In the genomic region with DNA sequence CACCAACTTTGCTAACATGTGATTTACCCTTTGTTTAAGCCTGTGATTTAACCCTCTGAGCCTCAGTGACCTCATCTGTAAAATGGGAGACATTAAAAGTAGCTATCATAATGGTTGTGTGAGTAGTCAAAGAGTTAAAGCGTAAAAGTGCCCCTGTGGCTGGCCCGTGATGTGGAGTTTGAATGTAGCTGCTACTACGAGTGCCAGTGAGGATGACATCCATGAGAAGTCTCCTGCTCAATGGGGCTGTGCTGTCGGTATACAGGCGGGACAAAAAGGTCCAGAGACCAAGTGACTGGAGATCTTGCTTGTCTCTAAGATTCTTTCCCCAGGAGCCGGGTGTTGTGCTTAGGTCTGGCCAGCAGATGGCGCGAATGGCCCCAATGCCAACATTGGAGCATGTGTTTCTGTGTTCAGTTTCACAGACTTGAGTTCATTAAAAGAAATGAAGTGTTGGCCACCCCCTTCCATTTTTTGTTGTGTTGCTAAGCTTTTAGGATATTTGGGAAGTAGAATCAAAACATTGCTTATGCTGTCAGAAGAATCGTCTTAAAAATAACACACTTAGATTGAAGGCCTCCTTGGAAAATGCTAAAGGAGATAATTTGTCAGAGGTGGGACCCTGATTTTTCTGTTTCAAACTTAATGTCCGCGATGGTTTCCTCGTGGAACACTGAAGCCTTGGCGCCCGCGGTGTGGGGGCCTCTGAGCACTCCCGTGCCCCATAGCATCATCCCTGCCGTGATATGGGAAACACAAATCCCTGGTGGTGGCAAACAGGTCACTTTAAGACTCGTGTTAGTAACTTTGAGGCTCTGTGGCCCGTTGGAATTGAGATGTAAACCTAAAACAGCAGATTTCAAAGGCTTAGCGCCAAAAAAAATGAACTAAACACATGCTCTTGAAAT, we compare ENCODE assay signal across 8 cellular contexts. TPM values are rescaled to one million over a fixed set of nuclear protein-coding genes. Genes with fewer than 3 reads are reported as not detected.
A peak's percentile ranks its signal among the peaks of the same experiment; 100 is the strongest.
DNase-seq lines count a peak whose midpoint lies in the region; ATAC-seq, FAIRE-seq and TF ChIP-seq lines count a peak whose summit lies in the region.

No MANE protein-coding gene starts in this region.

- H3K9me3 ChIP-seq in breast epithelium (no peaks in the 10 kb centered on the region), kidney (ENCODE audit: control insufficient read depth in 1 of 2, low read length in 2 of 2) (no peaks in the 10 kb centered on the region)

- no peak overlapping the region for H3K4me3 ChIP-seq in breast epithelium
- no peak overlapping the region for H3K4me3 ChIP-seq in kidney (ENCODE audit: low read length in 2 of 2)

- intact Hi-C loops in breast epithelium (cut with DNase I; ENCODE audit: low total_unique reads) = no loop called here
- intact Hi-C loops in kidney (cut with DNase I) = loop anchor here (5.0 kb wide), 1 partner anchor 120 kb away; no protein-coding TSS in a partner anchor

- H3K9ac ChIP-seq in kidney (ENCODE audit: low read length in 2 of 2) = no peak overlapping the region

- TF ChIP-seq POLR2A in breast epithelium (IDR thresholded peaks at IDR 0.05) = no peak

- no peaks in the 10 kb centered on the region for H3K4me1 ChIP-seq in breast epithelium
- H3K4me1 ChIP-seq in kidney (ENCODE audit: control insufficient read depth in 1 of 2, insufficient read depth in 1 of 2, low read depth in 1 of 2, low read length in 2 of 2) = no peaks in the 10 kb centered on the region

- H3K9me3 Mint-ChIP-seq in WTC11 = no peaks in the 10 kb centered on the region

- H3K36me3 ChIP-seq in breast epithelium = no peaks in the 10 kb centered on the region
- peaks cover 3 to 12% of the 10 kb centered on the region in 2 donors for H3K36me3 ChIP-seq in kidney (ENCODE audit: control insufficient read depth in 1 of 2, insufficient read depth in 2 of 2, low read length in 2 of 2)

- H3K4me3 Mint-ChIP-seq in WTC11 = no peak overlapping the region

- POLR2A ChIA-PET in WTC11 (lab: Charles Lee) = no interaction called here

- peaks cover 7% of the 10 kb centered on the region for H3K4me1 Mint-ChIP-seq in WTC11

- no peaks in the 10 kb centered on the region for H3K27me3 Mint-ChIP-seq in WTC11 (ENCODE audit: low read depth)

- H3K27ac Mint-ChIP-seq in WTC11 = 0 out of 2 replicates have a peak overlapping the region, but pooled peaks have one; percentile 69

- TF ChIP-seq CTCF in WTC11 (IDR thresholded peaks at IDR 0.05) = peak; percentile 90
- TF ChIP-seq CTCF in breast epithelium (IDR thresholded peaks at IDR 0.05) = peak; percentile 91 to 94 (median 91)
- peak; percentile 96 for TF ChIP-seq CTCF in kidney (IDR thresholded peaks at IDR 0.05; ENCODE audit: borderline replicate concordance, extremely low read depth, insufficient read depth)

- ATAC-seq in GM19395 (IDR thresholded peaks at IDR 0.05; ENCODE audit: unreplicated experiment) = peak; percentile 65
- peak; percentile 79 for ATAC-seq in WTC11
- ATAC-seq in HG03460 (IDR thresholded peaks at IDR 0.05; ENCODE audit: unreplicated experiment) = no peak

- DNase-seq in Ammon's horn (ENCODE audit: low spot score) (peak; percentile 88), NCI-H2107 (lab: John Stamatoyannopoulos, UW) (peak; percentile 71), WTC11 (ENCODE audit: low spot score) (peak; percentile 85), breast epithelium (ENCODE audit: low spot score in 2 of 2) (peak; percentile 85 to 88), kidney (peak; percentile 90)
- peak in 3 of 4 experiments; percentile 66 to 75 (median 74) for DNase-seq in stimulated activated CD4-positive, alpha-beta T cell treated with anti-CD3 and anti-CD28 coated beads, Interleukin-1b, Interleukin-23, amount 100 ng/mL, for 24 hours (ENCODE audit: low read depth in 4 of 4, low spot score in 1 of 4)

- H3K27me3 ChIP-seq in breast epithelium = no peaks in the 10 kb centered on the region

- FAIRE-seq in kidney (lab: Jason Lieb, UNC) = no peak

- H3K36me3 Mint-ChIP-seq in WTC11 = peaks cover 22% of the 10 kb centered on the region

- CTCF ChIA-PET in WTC11 (lab: Charles Lee) = interaction anchor here (0.6 to 1.6 kb wide), 8 partner anchors 9 to 117 kb away, joined by 3 to 6 read pairs (median 4); a partner anchor contains a TSS

- no peak overlapping the region for H3K27ac ChIP-seq in breast epithelium
- H3K27ac ChIP-seq in kidney (ENCODE audit: low read depth in 2 of 2, low read length in 2 of 2) = no peak overlapping the region

TF ChIP-seq in WTC11, 78 proteins besides CTCF, POLR2A, EP300 and RAD21:
- TF ChIP-seq NFE2L1 (CRISPR knock-in tag; IDR thresholded peaks at IDR 0.05) = no peak
- TF ChIP-seq GTF2I (CRISPR knock-in tag; conservative IDR thresholded peaks at IDR 0.05) = 0 out of 2 replicates have a peak, but pooled peaks have one; percentile 67

RNA-seq across cellular contexts. Expression of a gene that starts 9.3 kb away (rescaled TPM):
- total RNA-seq in WTC11 (2021) (60.5 to 69.0 TPM (median 61.1 TPM) in 3 replicates), breast epithelium (10 to 100 TPM in 2 of 3 donors, 1 to 10 TPM in 1; 5.1 to 13.5 (median 10.5) TPM), kidney (16.8 TPM)
- 18.0 TPM for polyA plus RNA-seq in kidney (ENCODE audit: insufficient read depth, low read depth, low replicate concordance)

RNA-seq across cellular contexts. Expression of a gene that starts 30.8 kb away (rescaled TPM):
- total RNA-seq in WTC11 (2021) = 31.3 to 33.4 TPM (median 31.4 TPM) in 3 replicates
- total RNA-seq in breast epithelium = 10 to 100 TPM; 13.8 to 26.9 (median 17.4) TPM
- 19.5 TPM for total RNA-seq in kidney
- polyA plus RNA-seq in kidney (ENCODE audit: insufficient read depth, low read depth, low replicate concordance) = 26.3 TPM

RNA-seq across cellular contexts. Expression of a gene that starts 52.2 kb away (rescaled TPM):
- total RNA-seq in WTC11 (2021) (not detected in 3 replicates), breast epithelium (not detected), kidney (not detected)
- polyA plus RNA-seq in kidney (ENCODE audit: insufficient read depth, low read depth, low replicate concordance) = not detected
